Comparison of ENCODE assay signal across 2 cellular contexts in genomic region chr22:36481393-36482168, GRCh38.
TF ChIP-seq lines count a peak whose summit lies in the region.

Gene TXN2, minus strand, starts transcription at chr22:36481640. Its CDS starts 803 bp downstream, at chr22:36480837.

TF ChIP-seq in IMR-90, 13 proteins besides CTCF, POLR2A, EP300 and RAD21 (continued from another document):
- TF ChIP-seq MXI1 (IDR thresholded peaks at IDR 0.05; ENCODE audit: borderline replicate concordance, low read depth, low read length): peak; percentile 57; the same call in 1 of the 2 replicates
- no peak for TF ChIP-seq SMC3 (IDR thresholded peaks at IDR 0.05; ENCODE audit: low read depth, low read length)
- TF ChIP-seq CEBPB (IDR thresholded peaks at IDR 0.05; ENCODE audit: low read depth, low read length): no peak
- peak; percentile 71; the same call in 1 of the 2 replicates for TF ChIP-seq CHD1 (IDR thresholded peaks at IDR 0.05; ENCODE audit: low read depth, low read length)
TF ChIP-seq in IMR-90: peak in this region for 3.

TF ChIP-seq in endothelial cell of umbilical vein, 7 proteins besides CTCF, POLR2A, EP300 and RAD21 (continued from another document):
- no peak for TF ChIP-seq JUN (IDR thresholded peaks at IDR 0.05; ENCODE audit: borderline replicate concordance, insufficient read depth, insufficient read length, low read depth)
